ENCODE assay signal across 37 cellular contexts in genomic region chr10:78814430-78814806, GRCh38.
"Had no signal": no experiment of that assay in that cellular context is flagged by ENCODE, and none has a peak within 500 bp of the region (broad histone marks: within the 10 kb centered on the region; RNA-seq: fewer than 3 reads in every experiment).

No MANE protein-coding gene starts in this region.

- H3K4me3 ChIP-seq: ascending aorta, cardiac muscle cell had no signal

- H3K27ac Mint-ChIP-seq: activated B cell treated with CpG ODN at 0.5 μM for 24 hours; activated CD4-positive, alpha-beta memory T cell treated with anti-CD3 and anti-CD28 coated beads for 36 hours; activated CD4-positive, alpha-beta T cell treated with anti-CD3 and anti-CD28 coated beads, Interleukin-2, amount 10 ng/mL, durations not matched to agents 24 days and 14 days; activated CD8-positive, alpha-beta T cell treated with anti-CD3 and anti-CD28 coated beads for 36 hours; activated naive CD4-positive, alpha-beta T cell treated with anti-CD3 and anti-CD28 coated beads for 36 hours; activated naive CD4-positive, alpha-beta T cell treated with anti-CD3 and anti-CD28 coated beads, Interleukin-2, amount 50 U/mL, for 72 hours; activated naive CD8-positive, alpha-beta T cell treated with anti-CD3 and anti-CD28 coated beads, Interleukin-2, amount 10 ng/mL, durations not matched to agents 7 days and 5 days; activated naive CD8-positive, alpha-beta T cell treated with anti-CD3 and anti-CD28 coated beads, Interleukin-2, amount 50 U/mL, for 24 hours; activated T-cell treated with anti-CD3 and anti-CD28 coated beads, Interleukin-2, amount 50 U/mL, for 72 hours; activated T-helper 1 cell treated with anti-CD3 and anti-CD28 coated beads, Interleukin-12 subunit alpha, Interleukin-12 subunit beta, Interleukin-2, Interleukin-4 antibody, amounts not matched to agents 30 ng/mL and 10 ng/mL and 1 ng/mL, durations not matched to agents 14 hours and 24 hours and 36 hours; activated T-helper 17 cell treated with anti-CD3 and anti-CD28 coated beads, Interleukin-2, amount 50 U/mL, for 72 hours; T-helper 1 cell treated with Interleukin-12 subunit alpha and Interleukin-12 subunit beta and Interleukin-4 antibody, amounts not matched to agents 30 μg/mL and 1 μg/mL, for 36 hours; T-helper 2 cell treated with Interferon-gamma antibody and Interleukin-4, amounts not matched to agents 5 μg/mL and 100 μg/mL, for 36 hours had no signal

- H3K36me3 ChIP-seq: ascending aorta, cardiac muscle cell, WERI-Rb-1 had no signal

- FAIRE-seq: bronchial epithelial cell, TTC549 had no signal

- H3K9me3 Mint-ChIP-seq: activated CD4-positive, alpha-beta memory T cell treated with anti-CD3 and anti-CD28 coated beads for 36 hours; activated CD4-positive, alpha-beta T cell treated with anti-CD3 and anti-CD28 coated beads, Interleukin-2, amount 10 ng/mL, durations not matched to agents 24 days and 14 days; activated CD8-positive, alpha-beta T cell treated with anti-CD3 and anti-CD28 coated beads for 36 hours; activated naive CD4-positive, alpha-beta T cell treated with anti-CD3 and anti-CD28 coated beads for 36 hours; activated naive CD4-positive, alpha-beta T cell treated with anti-CD3 and anti-CD28 coated beads, Interleukin-2, amount 50 U/mL, for 72 hours; activated naive CD8-positive, alpha-beta T cell treated with anti-CD3 and anti-CD28 coated beads, Interleukin-2, amount 10 ng/mL, durations not matched to agents 7 days and 5 days; activated T-cell treated with anti-CD3 and anti-CD28 coated beads, Interleukin-2, amount 50 U/mL, for 4 hours; activated T-cell treated with anti-CD3 and anti-CD28 coated beads, Interleukin-2, amount 50 U/mL, for 72 hours; activated T-helper 1 cell treated with anti-CD3 and anti-CD28 coated beads, Interleukin-12 subunit alpha, Interleukin-12 subunit beta, Interleukin-2, Interleukin-4 antibody, amounts not matched to agents 30 ng/mL and 10 ng/mL and 1 ng/mL, durations not matched to agents 14 hours and 24 hours and 36 hours; activated T-helper 17 cell treated with anti-CD3 and anti-CD28 coated beads, Interleukin-2, amount 50 U/mL, for 72 hours; T-helper 1 cell treated with Interleukin-12 subunit alpha and Interleukin-12 subunit beta and Interleukin-4 antibody, amounts not matched to agents 30 μg/mL and 1 μg/mL, for 36 hours; T-helper 2 cell treated with Interferon-gamma antibody and Interleukin-4, amounts not matched to agents 5 μg/mL and 100 μg/mL, for 36 hours had no signal

- H3K4me1 ChIP-seq: ascending aorta had no signal

- H3K27me3 Mint-ChIP-seq: activated naive CD8-positive, alpha-beta T cell treated with anti-CD3 and anti-CD28 coated beads, Interleukin-2, amount 50 U/mL, for 24 hours had no signal

- H3K4me1 Mint-ChIP-seq: activated B cell treated with CpG ODN at 0.5 μM for 24 hours; activated CD4-positive, alpha-beta T cell treated with anti-CD3 and anti-CD28 coated beads, Interleukin-2, amount 10 ng/mL, durations not matched to agents 24 days and 14 days; activated naive CD8-positive, alpha-beta T cell treated with anti-CD3 and anti-CD28 coated beads, Interleukin-2, amount 10 ng/mL, durations not matched to agents 7 days and 5 days; activated naive CD8-positive, alpha-beta T cell treated with anti-CD3 and anti-CD28 coated beads, Interleukin-2, amount 50 U/mL, for 24 hours; activated T-helper 17 cell treated with anti-CD3 and anti-CD28 coated beads, Interleukin-2, amount 50 U/mL, for 72 hours had no signal

- ATAC-seq: activated CD8-positive, alpha-beta T cell treated with anti-CD3 and anti-CD28 coated beads for 36 hours; activated naive CD4-positive, alpha-beta T cell treated with anti-CD3 and anti-CD28 coated beads, Interleukin-2, amount 50 U/mL, for 72 hours; activated naive CD8-positive, alpha-beta T cell treated with anti-CD3 and anti-CD28 coated beads, Interleukin-2, amount 50 U/mL, for 24 hours; activated T-cell treated with anti-CD3 and anti-CD28 coated beads, Interleukin-2, amount 50 U/mL, for 4 hours; activated T-cell treated with anti-CD3 and anti-CD28 coated beads, Interleukin-2, amount 50 U/mL, for 72 hours; activated T-helper 17 cell treated with anti-CD3 and anti-CD28 coated beads, Interleukin-2, amount 50 U/mL, for 72 hours had no signal

- H3K9me3 ChIP-seq: ascending aorta had no signal

- H3K27ac ChIP-seq: ascending aorta, cardiac muscle cell, WERI-Rb-1 had no signal

- DNase-seq: activated B cell treated with CpG ODN at 0.5 μM for 24 hours; activated CD4-positive, alpha-beta memory T cell treated with anti-CD3 and anti-CD28 coated beads for 36 hours; activated CD4-positive, alpha-beta T cell treated with anti-CD3 and anti-CD28 coated beads for 4 hours; activated CD4-positive, alpha-beta T cell treated with anti-CD3 and anti-CD28 coated beads, Interleukin-2, amount 10 ng/mL, durations not matched to agents 24 days and 14 days; activated CD4-positive, alpha-beta T cell treated with anti-CD3 and anti-CD28 coated beads, Interleukin-2, amount 50 U/mL, for 1 hour; activated CD4-positive, alpha-beta T cell treated with anti-CD3 and anti-CD28 coated beads, Interleukin-2, amount 50 U/mL, for 4 hours; activated CD4-positive, CD25-positive, alpha-beta regulatory T cell treated with anti-CD3 and anti-CD28 coated beads, Interleukin-2, amount 50 U/mL, for 72 hours; activated CD8-positive, alpha-beta memory T cell treated with anti-CD3 and anti-CD28 coated beads, Interleukin-2, amount 50 U/mL, for 4 hours; activated CD8-positive, alpha-beta T cell treated with anti-CD3 and anti-CD28 coated beads for 36 hours; activated effector memory CD4-positive, alpha-beta T cell treated with anti-CD3 and anti-CD28 coated beads, Interleukin-2, amount 50 U/mL, for 16 hours; activated gamma-delta T cell treated with Interleukin-2 at 50 U/mL for 16 hours; activated naive CD4-positive, alpha-beta T cell; activated naive CD4-positive, alpha-beta T cell treated with anti-CD3 and anti-CD28 coated beads for 36 hours; activated naive CD4-positive, alpha-beta T cell treated with anti-CD3 and anti-CD28 coated beads, Interleukin-2, amount 50 U/mL, for 16 hours; activated naive CD8-positive, alpha-beta T cell treated with anti-CD3 and anti-CD28 coated beads, Interleukin-2, amount 10 ng/mL, durations not matched to agents 7 days and 5 days; activated naive CD8-positive, alpha-beta T cell treated with anti-CD3 and anti-CD28 coated beads, Interleukin-2, amount 50 U/mL, for 24 hours; activated T-cell treated with anti-CD3 and anti-CD28 coated beads for 4 hours; activated T-cell treated with anti-CD3 and anti-CD28 coated beads, Interleukin-2, amount 50 U/mL, for 1 hour; activated T-cell treated with anti-CD3 and anti-CD28 coated beads, Interleukin-2, amount 50 U/mL, for 4 hours; activated T-cell treated with anti-CD3 and anti-CD28 coated beads, Interleukin-2, amount 50 U/mL, for 72 hours; amygdala; anterior cingulate cortex; central memory CD4-positive, alpha-beta T cell; T-helper 1 cell; T-helper 2 cell; T-helper 9 cell; WERI-Rb-1 had no signal

- H3K4me3 Mint-ChIP-seq: activated B cell treated with CpG ODN at 0.5 μM for 24 hours; activated CD4-positive, alpha-beta memory T cell treated with anti-CD3 and anti-CD28 coated beads for 36 hours; activated CD4-positive, alpha-beta T cell treated with anti-CD3 and anti-CD28 coated beads, Interleukin-2, amount 10 ng/mL, durations not matched to agents 24 days and 14 days; activated CD8-positive, alpha-beta T cell treated with anti-CD3 and anti-CD28 coated beads for 36 hours; activated naive CD4-positive, alpha-beta T cell treated with anti-CD3 and anti-CD28 coated beads for 36 hours; activated naive CD8-positive, alpha-beta T cell treated with anti-CD3 and anti-CD28 coated beads, Interleukin-2, amount 10 ng/mL, durations not matched to agents 7 days and 5 days; activated naive CD8-positive, alpha-beta T cell treated with anti-CD3 and anti-CD28 coated beads, Interleukin-2, amount 50 U/mL, for 24 hours; activated T-cell treated with anti-CD3 and anti-CD28 coated beads, Interleukin-2, amount 50 U/mL, for 4 hours; activated T-cell treated with anti-CD3 and anti-CD28 coated beads, Interleukin-2, amount 50 U/mL, for 72 hours; activated T-helper 1 cell treated with anti-CD3 and anti-CD28 coated beads, Interleukin-12 subunit alpha, Interleukin-12 subunit beta, Interleukin-2, Interleukin-4 antibody, amounts not matched to agents 30 ng/mL and 10 ng/mL and 1 ng/mL, durations not matched to agents 14 hours and 24 hours and 36 hours; activated T-helper 17 cell treated with anti-CD3 and anti-CD28 coated beads, Interleukin-2, amount 50 U/mL, for 72 hours; brain; T-helper 1 cell treated with Interleukin-12 subunit alpha and Interleukin-12 subunit beta and Interleukin-4 antibody, amounts not matched to agents 30 μg/mL and 1 μg/mL, for 36 hours; T-helper 2 cell treated with Interferon-gamma antibody and Interleukin-4, amounts not matched to agents 5 μg/mL and 100 μg/mL, for 36 hours had no signal

- H3K36me3 Mint-ChIP-seq: activated CD4-positive, alpha-beta memory T cell treated with anti-CD3 and anti-CD28 coated beads for 36 hours; activated naive CD4-positive, alpha-beta T cell treated with anti-CD3 and anti-CD28 coated beads, Interleukin-2, amount 50 U/mL, for 72 hours; activated naive CD8-positive, alpha-beta T cell treated with anti-CD3 and anti-CD28 coated beads, Interleukin-2, amount 10 ng/mL, durations not matched to agents 7 days and 5 days; brain had no signal

- H3K27me3 ChIP-seq: ascending aorta, cardiac muscle cell had no signal
